Comparison of ENCODE assay signal across 2 cellular contexts in genomic region chr4:139685180-139685579, GRCh38.
TF ChIP-seq lines count a peak whose summit lies in the region.

No MANE protein-coding gene starts in this region.

TF ChIP-seq in IMR-90, 13 proteins besides CTCF, POLR2A, EP300 and RAD21:
- TF ChIP-seq FOS (IDR thresholded peaks at IDR 0.05; ENCODE audit: low read depth, low read length): no peak
- no peak for TF ChIP-seq MAFK (IDR thresholded peaks at IDR 0.05; ENCODE audit: low read depth, low read length)
- no peak for TF ChIP-seq CEBPB (IDR thresholded peaks at IDR 0.05; ENCODE audit: low read depth, low read length)
- TF ChIP-seq RFX5 (IDR thresholded peaks at IDR 0.05; ENCODE audit: low read depth, low read length): no peak
TF ChIP-seq in IMR-90: peak in this region for 0.

TF ChIP-seq in K562, 482 proteins besides CTCF, POLR2A, EP300 and RAD21 (continues in another document):
- peak; percentile 24; the same call in 1 of the 2 replicates for TF ChIP-seq DMBX1 (CRISPR knock-in tag; IDR thresholded peaks at IDR 0.05; ENCODE audit: borderline replicate concordance)
- no peak for TF ChIP-seq ETV5 (CRISPR knock-in tag; IDR thresholded peaks at IDR 0.05; ENCODE audit: low read depth)
- TF ChIP-seq POLR3A (IDR thresholded peaks at IDR 0.05; ENCODE audit: borderline replicate concordance, extremely low read depth, insufficient read depth, insufficient read length): no peak
- no peak for TF ChIP-seq NCOA1 (IDR thresholded peaks at IDR 0.05; ENCODE audit: low read depth)
- no peak for TF ChIP-seq ZBTB12 (CRISPR knock-in tag; IDR thresholded peaks at IDR 0.05)
- TF ChIP-seq SMARCA4 (IDR thresholded peaks at IDR 0.05): peak; percentile 56; the same call in 1 of the 2 replicates
- TF ChIP-seq RREB1 (CRISPR knock-in tag; IDR thresholded peaks at IDR 0.05): no peak
- no peak for TF ChIP-seq AFF4 (CRISPR knock-in tag; IDR thresholded peaks at IDR 0.05)
- TF ChIP-seq MLX (CRISPR knock-in tag; conservative IDR thresholded peaks at IDR 0.05): no peak
- TF ChIP-seq RBM39 (optimal IDR thresholded peaks at IDR 0.05; ENCODE audit: low read depth, low read length): no peak
- TF ChIP-seq DDX20 (tag; IDR thresholded peaks at IDR 0.05; ENCODE audit: low read depth): no peak
- TF ChIP-seq STAT5A (IDR thresholded peaks at IDR 0.05; ENCODE audit: borderline replicate concordance, low read length): no peak
- peak; percentile 76; the same call in 1 of the 2 replicates for TF ChIP-seq SMARCE1 (IDR thresholded peaks at IDR 0.05)
- TF ChIP-seq ARID2 (IDR thresholded peaks at IDR 0.05): no peak
- no peak; the same call in 1 of the 2 replicates for TF ChIP-seq EP400 (IDR thresholded peaks at IDR 0.05)
- peak; percentile 42; the same call in 1 of the 2 replicates for TF ChIP-seq ZNF592 (IDR thresholded peaks at IDR 0.05)
- TF ChIP-seq HNRNPUL1 (IDR thresholded peaks at IDR 0.05; ENCODE audit: low read length): no peak
- TF ChIP-seq TEAD2 (tag; IDR thresholded peaks at IDR 0.05): no peak
- peak; percentile 63; the same call in 1 of the 2 replicates for TF ChIP-seq ZNF263 (CRISPR knock-in tag; IDR thresholded peaks at IDR 0.05; ENCODE audit: borderline replicate concordance)
- TF ChIP-seq FOS (IDR thresholded peaks at IDR 0.05; ENCODE audit: extremely low read depth, insufficient read length): no peak
- no peak for TF ChIP-seq RNF2 (IDR thresholded peaks at IDR 0.05)
- TF ChIP-seq ZNF668 (CRISPR knock-in tag; IDR thresholded peaks at IDR 0.05): no peak
- no peak for TF ChIP-seq GABPB1 (CRISPR knock-in tag; IDR thresholded peaks at IDR 0.05)
- TF ChIP-seq TAF9B (IDR thresholded peaks at IDR 0.05; ENCODE audit: partially characterized antibody): no peak
- no peak for TF ChIP-seq HDAC6 (IDR thresholded peaks at IDR 0.05; ENCODE audit: low read depth, low read length)
- TF ChIP-seq MTA2 (IDR thresholded peaks at IDR 0.05; ENCODE audit: low read depth): peak; percentile 60; the same call in 1 of the 2 replicates
- no peak for TF ChIP-seq JUND (IDR thresholded peaks at IDR 0.05; ENCODE audit: borderline replicate concordance, low read depth, low read length)
- TF ChIP-seq JUND (tag; IDR thresholded peaks at IDR 0.05; ENCODE audit: borderline replicate concordance, low read depth, low read length): peak; percentile 62; the same call in 1 of the 3 replicates
- TF ChIP-seq ZNF318 (IDR thresholded peaks at IDR 0.05; ENCODE audit: borderline replicate concordance in 1 of 2, low read depth in 1 of 2): no peak
- TF ChIP-seq ZNF41 (CRISPR knock-in tag; conservative IDR thresholded peaks at IDR 0.05): no peak
- TF ChIP-seq SMAD4 (CRISPR knock-in tag; conservative IDR thresholded peaks at IDR 0.05): no peak
- no peak for TF ChIP-seq KDM2B (CRISPR knock-in tag; IDR thresholded peaks at IDR 0.05)
- TF ChIP-seq FOXK1 (CRISPR knock-in tag; IDR thresholded peaks at IDR 0.05; ENCODE audit: borderline replicate concordance): no peak
